ENCODE assay signal across 19 cellular contexts in genomic region chr17:57516290-57517215, GRCh38.
DNase-seq lines count a peak whose midpoint lies in the region; ATAC-seq and TF ChIP-seq lines count a peak whose summit lies in the region.
"Had no signal": no experiment of that assay in that cellular context is flagged by ENCODE, and none has a peak within 500 bp of the region (broad histone marks: within the 10 kb centered on the region; RNA-seq: fewer than 3 reads in every experiment).

No MANE protein-coding gene starts in this region.

- peaks cover 39% of the 10 kb centered on the region for H3K79me2 ChIP-seq in parathyroid adenoma
- no peaks in the 10 kb centered on the region for H3K79me2 ChIP-seq in mammary epithelial cell (ENCODE audit: insufficient read depth, low read length)

- peaks cover 35 to 100% (median 98%) of the 10 kb centered on the region in 10 experiments for H3K4me1 ChIP-seq in BLaER1 treated with 17β-estradiol and CSF1 and Interleukin-3, amounts not matched to agents 10 nM and 100 nM
- H3K4me1 ChIP-seq in parathyroid adenoma (peaks cover 34% of the 10 kb centered on the region), mammary epithelial cell (ENCODE audit: insufficient read depth, low read length) (peaks cover 24% of the 10 kb centered on the region)

- H3K4me2 ChIP-seq in BLaER1 treated with 17β-estradiol and CSF1 and Interleukin-3, amounts not matched to agents 10 nM and 100 nM = peak overlapping the region in 10 of 11 experiments; percentile 29 to 97 (median 89); a peak in 20 of 22 replicates
- H3K4me2 ChIP-seq in parathyroid adenoma (ENCODE audit: low read length) = no peak overlapping the region
- H3K4me2 ChIP-seq in mammary epithelial cell (ENCODE audit: insufficient read depth, low read depth, low read length) = no peak overlapping the region

- no peak overlapping the region for H3K4me3 Mint-ChIP-seq in natural killer cell
- H3K4me3 Mint-ChIP-seq: activated CD8-positive, alpha-beta memory T cell treated with anti-CD3 and anti-CD28 coated beads, Interleukin-2, amount 10 ng/mL, durations not matched to agents 7 days and 5 days; activated naive CD8-positive, alpha-beta T cell treated with anti-CD3 and anti-CD28 coated beads, Interleukin-2, amount 50 U/mL, for 24 hours had no signal

- H3K4me3 ChIP-seq in BLaER1 treated with 17β-estradiol and CSF1 and Interleukin-3, amounts not matched to agents 10 nM and 100 nM = no peak overlapping the region
- H3K4me3 ChIP-seq in parathyroid adenoma (ENCODE audit: low read depth, low read length) = no peak overlapping the region
- H3K4me3 ChIP-seq in mammary epithelial cell (replicated peaks in 1 of 3; ENCODE audit: insufficient read depth in 1 of 3, low read depth in 2 of 3, low read length in 3 of 3) = no peak overlapping the region

- H3K27me3 ChIP-seq in BLaER1 treated with 17β-estradiol and CSF1 and Interleukin-3, amounts not matched to agents 10 nM and 100 nM = no peaks in the 10 kb centered on the region
- no peaks in the 10 kb centered on the region for H3K27me3 ChIP-seq in parathyroid adenoma (ENCODE audit: control insufficient read depth, insufficient read depth, low read length)
- H3K27me3 ChIP-seq in mammary epithelial cell (ENCODE audit: insufficient read depth, low read length) = no peaks in the 10 kb centered on the region

- no peaks in the 10 kb centered on the region for H3K36me3 Mint-ChIP-seq in natural killer cell
- H3K36me3 Mint-ChIP-seq: activated CD8-positive, alpha-beta memory T cell treated with anti-CD3 and anti-CD28 coated beads, Interleukin-2, amount 10 ng/mL, durations not matched to agents 7 days and 5 days had no signal

- H3K27ac ChIP-seq in BLaER1 treated with 17β-estradiol and CSF1 and Interleukin-3, amounts not matched to agents 10 nM and 100 nM = peak overlapping the region in 7 of 11 experiments; percentile 66 to 84 (median 72); a peak in 14 of 22 replicates
- H3K27ac ChIP-seq in parathyroid adenoma (peak overlapping the region; percentile 84), mammary epithelial cell (ENCODE audit: insufficient read depth, low read depth, low read length) (no peak overlapping the region)

- in situ Hi-C loops in mammary epithelial cell (cut with MboI; ENCODE audit: low sequenced_read_pairs in 2 of 2) = loop anchor here in 1 of 2 donors (10.0 kb wide), 1 partner anchor 72 kb away; no protein-coding TSS in a partner anchor

- CTCF ChIA-PET in mammary epithelial cell (lab: Charles Lee; ENCODE audit: low non-redundant PET) = no interaction called here

- H3K27me3 Mint-ChIP-seq in natural killer cell (ENCODE audit: low read depth in 2 of 2) = no peaks in the 10 kb centered on the region
- H3K27me3 Mint-ChIP-seq: activated CD8-positive, alpha-beta memory T cell treated with anti-CD3 and anti-CD28 coated beads, Interleukin-2, amount 10 ng/mL, durations not matched to agents 7 days and 5 days; activated naive CD8-positive, alpha-beta T cell treated with anti-CD3 and anti-CD28 coated beads, Interleukin-2, amount 50 U/mL, for 24 hours; CD8-positive, alpha-beta memory T cell had no signal

- H2AFZ ChIP-seq in parathyroid adenoma = no peak overlapping the region
- H2AFZ ChIP-seq in mammary epithelial cell (ENCODE audit: low read depth, low read length) = no peak overlapping the region

- peaks cover 5% of the 10 kb centered on the region in 2 donors for H3K4me1 Mint-ChIP-seq in natural killer cell

- no peak overlapping the region for H3K27ac Mint-ChIP-seq in natural killer cell
- H3K27ac Mint-ChIP-seq: activated CD8-positive, alpha-beta memory T cell treated with anti-CD3 and anti-CD28 coated beads, Interleukin-2, amount 10 ng/mL, durations not matched to agents 7 days and 5 days; activated naive CD8-positive, alpha-beta T cell treated with anti-CD3 and anti-CD28 coated beads, Interleukin-2, amount 50 U/mL, for 24 hours; activated T-helper 2 cell treated with anti-CD3 and anti-CD28 coated beads, Interferon-gamma antibody, Interleukin-2, Interleukin-4, amounts not matched to agents 10 μg/mL and 5 μg/mL and 100 μg/mL, durations not matched to agents 14 hours and 24 hours and 36 hours had no signal

- intact Hi-C loops in mammary epithelial cell (cut with micrococcal nuclease) (no loop called here), natural killer cell (cut with micrococcal nuclease) (no loop called here)

- H4K20me1 ChIP-seq in BLaER1 treated with 17β-estradiol and CSF1 and Interleukin-3, amounts not matched to agents 10 nM and 100 nM = no peaks in the 10 kb centered on the region; a peak in 2 of 22 replicates
- no peaks in the 10 kb centered on the region for H4K20me1 ChIP-seq in mammary epithelial cell (ENCODE audit: insufficient read depth, low read length)

- H3K9ac ChIP-seq in BLaER1 treated with 17β-estradiol and CSF1 and Interleukin-3, amounts not matched to agents 10 nM and 100 nM = peak overlapping the region in 5 of 11 experiments; percentile 4 to 73 (median 65); a peak in 9 of 22 replicates
- no peak overlapping the region for H3K9ac ChIP-seq in parathyroid adenoma
- no peak overlapping the region for H3K9ac ChIP-seq in mammary epithelial cell (ENCODE audit: insufficient read depth, low read length)

- DNase-seq in NCI-H82 treated with DMSO at 0.1 percent for 48 hours (lab: John Stamatoyannopoulos, UW; ENCODE audit: unreplicated experiment) = peak; percentile 39
- peak; percentile 53 for DNase-seq in islet precursor cell
- DNase-seq in mammary epithelial cell = no peak
- no peak for DNase-seq in natural killer cell
- no peak for DNase-seq in ecto neural progenitor cell (ENCODE audit: low spot score)
- DNase-seq: activated CD4-positive, alpha-beta T cell treated with anti-CD3 and anti-CD28 coated beads for 48 hours; activated CD8-positive, alpha-beta memory T cell treated with anti-CD3 and anti-CD28 coated beads, Interleukin-2, amount 10 ng/mL, durations not matched to agents 7 days and 5 days; activated naive CD8-positive, alpha-beta T cell treated with anti-CD3 and anti-CD28 coated beads, Interleukin-2, amount 50 U/mL, for 24 hours; CD8-positive, alpha-beta memory T cell; left ventricle myocardium superior; NCI-H1092 treated with DMSO at 0.1 percent for 48 hours; NCI-H2081; NCI-H446 treated with DMSO at 0.1 percent for 48 hours; stimulated activated CD4-positive, alpha-beta T cell treated with anti-CD3 and anti-CD28 coated beads, Interleukin-4, amount 100 ng/mL, for 24 hours had no signal

- BruUV-seq in mammary epithelial cell (replicated peaks; lab: Mats Ljungman, UMichigan) = no TSS peak

- ATAC-seq in GM21367 (IDR thresholded peaks at IDR 0.05; ENCODE audit: unreplicated experiment) (no peak), natural killer cell (no peak)
- ATAC-seq: activated CD8-positive, alpha-beta memory T cell treated with anti-CD3 and anti-CD28 coated beads, Interleukin-2, amount 10 ng/mL, durations not matched to agents 7 days and 5 days; activated naive CD8-positive, alpha-beta T cell treated with anti-CD3 and anti-CD28 coated beads, Interleukin-2, amount 50 U/mL, for 24 hours; esophagus mucosa had no signal

- H3K36me3 ChIP-seq in BLaER1 treated with 17β-estradiol and CSF1 and Interleukin-3, amounts not matched to agents 10 nM and 100 nM = peaks cover 0 to 40% (median 0%) of the 10 kb centered on the region in 11 experiments; a peak in 3 of 22 replicates
- H3K36me3 ChIP-seq in parathyroid adenoma (ENCODE audit: control insufficient read depth, insufficient read depth, low read length) (no peaks in the 10 kb centered on the region), mammary epithelial cell (ENCODE audit: insufficient read depth, low read length) (no peaks in the 10 kb centered on the region)

- H3K9me3 ChIP-seq in BLaER1 treated with 17β-estradiol and CSF1 and Interleukin-3, amounts not matched to agents 10 nM and 100 nM (replicated peaks in 1 of 11) = no peaks in the 10 kb centered on the region
- H3K9me3 ChIP-seq in parathyroid adenoma (ENCODE audit: control insufficient read depth, low read length) = no peaks in the 10 kb centered on the region
- no peaks in the 10 kb centered on the region for H3K9me3 ChIP-seq in mammary epithelial cell (replicated peaks; ENCODE audit: insufficient read depth, low read length)

- H3K9me3 Mint-ChIP-seq in natural killer cell = no peaks in the 10 kb centered on the region
- H3K9me3 Mint-ChIP-seq: activated naive CD8-positive, alpha-beta T cell treated with anti-CD3 and anti-CD28 coated beads, Interleukin-2, amount 50 U/mL, for 24 hours; activated T-helper 2 cell treated with anti-CD3 and anti-CD28 coated beads, Interferon-gamma antibody, Interleukin-2, Interleukin-4, amounts not matched to agents 10 μg/mL and 5 μg/mL and 100 μg/mL, durations not matched to agents 14 hours and 24 hours and 36 hours; CD8-positive, alpha-beta memory T cell had no signal

- TF ChIP-seq CTCF in parathyroid adenoma (IDR thresholded peaks at IDR 0.05) = no peak
- no peak for TF ChIP-seq CTCF in mammary epithelial cell (conservative IDR thresholded peaks at IDR 0.05 in 1 of 2, IDR thresholded peaks at IDR 0.05 in 1 of 2; ENCODE audit: extremely low read depth in 1 of 2, insufficient read depth in 1 of 2, low read depth in 1 of 2, low read length in 2 of 2)
- TF ChIP-seq CTCF in natural killer cell (IDR thresholded peaks at IDR 0.05) = no peak

- dilution Hi-C loops in mammary epithelial cell (cut with HindIII; ENCODE audit: low sequenced_read_pairs) = no loop called here

- 46% methylated on average over 10 of the region's 10 CpGs for WGBS in mammary epithelial cell (ENCODE audit: low coverage, missing lambda C conversion rate)

Comparison
In these comparisons a context has a peak if more than half of its experiments do, and no peak if none do; other contexts are left out.
1. H3K4me2 ChIP-seq: peak in BLaER1 treated with 17β-estradiol and CSF1 and Interleukin-3, amounts not matched to agents 10 nM and 100 nM (10 of 11); none in parathyroid adenoma (single experiment) and mammary epithelial cell (single experiment).
2. DNase-seq: peak in NCI-H82 treated with DMSO at 0.1 percent for 48 hours (single experiment) and islet precursor cell (single experiment); none in mammary epithelial cell (single experiment), natural killer cell (single experiment) and ecto neural progenitor cell (single experiment).